In genomic region chr14:52551696-52552062, GRCh38 we compare ENCODE assay signal across 8 cellular contexts. TPM values are rescaled to one million over a fixed set of nuclear protein-coding genes. Genes with fewer than 3 reads are reported as not detected.
DNase-seq lines count a peak whose midpoint lies in the region; ATAC-seq, FAIRE-seq and TF ChIP-seq lines count a peak whose summit lies in the region.

No MANE protein-coding gene starts in this region.

- H3K27ac ChIP-seq in A549: peak overlapping the region in 1 of 2 experiments; percentile 69; a peak in 3 of 6 replicates
- H3K27ac ChIP-seq in right cardiac atrium (ENCODE audit: low read length): peak overlapping the region; percentile 80

- no peak for TF ChIP-seq EP300 in A549 (IDR thresholded peaks at IDR 0.05)

- H3K9ac ChIP-seq in adipocyte (ENCODE audit: low read length): peak overlapping the region; percentile 75

- peaks cover 5% of the 10 kb centered on the region; the same call in 2 of the 3 replicates for H3K4me1 ChIP-seq in A549
- peaks cover 13% of the 10 kb centered on the region for H3K4me1 ChIP-seq in adipocyte (ENCODE audit: control insufficient read depth, insufficient read depth, low read length)
- H3K4me1 ChIP-seq in right cardiac atrium (ENCODE audit: control insufficient read depth, insufficient read depth, low read length): no peaks in the 10 kb centered on the region

- no peak for TF ChIP-seq POLR2A in A549 (IDR thresholded peaks at IDR 0.05; ENCODE audit: low read length)

- intact Hi-C loops in right cardiac atrium (cut with DNase I): no loop called here

- CTCF ChIA-PET in A549 (lab: Yijun Ruan, JAX): interaction anchor here (0.6 to 2.2 kb wide), 5 partner anchors 9 to 122 kb away, joined by 3 to 8 read pairs (median 4); no protein-coding TSS in a partner anchor

- peak overlapping the region; percentile 81 for H3K4me2 ChIP-seq in A549

- WGBS in A549 (ENCODE audit: missing lambda C conversion rate): 19% methylated on average over 8 of the region's 8 CpGs
- WGBS in right cardiac atrium: under 1% methylated on average over 8 of the region's 8 CpGs

- ATAC-seq in A549 (peak; percentile 5 to 41; a peak in 4 of 6 replicates), right cardiac atrium (no peak), GM21423 (IDR thresholded peaks at IDR 0.05; ENCODE audit: unreplicated experiment) (no peak)

- H3K4me3 ChIP-seq in A549 (peak overlapping the region; percentile 62), adipocyte (ENCODE audit: low read length) (peak overlapping the region; percentile 82), right cardiac atrium (ENCODE audit: low read length) (peak overlapping the region; percentile 62)

- no peaks in the 10 kb centered on the region for H3K27me3 ChIP-seq in adipocyte (replicated peaks; ENCODE audit: control insufficient read depth, insufficient read depth, low read length)
- H3K27me3 ChIP-seq in right cardiac atrium (ENCODE audit: control insufficient read depth, insufficient read depth): no peaks in the 10 kb centered on the region

- DNase-seq in A549 (ENCODE audit: low read depth in 1 of 2, low spot score in 1 of 2) (peak in 1 of 2 experiments; percentile 30), GM10266 (ENCODE audit: extremely low spot score) (peak; percentile 24), NCI-H2171 (lab: John Stamatoyannopoulos, UW) (peak; percentile 54), adipocyte (ENCODE audit: low read depth) (peak; percentile 63), right cardiac atrium (no peak), renal cortical epithelial cell (ENCODE audit: low read depth) (peak; percentile 54)
- DNase-seq in activated CD8-positive, alpha-beta memory T cell treated with anti-CD3 and anti-CD28 coated beads for 24 hours: no peak

- POLR2A ChIA-PET in A549 (lab: Yijun Ruan, JAX): interaction anchor here (1.0 to 1.5 kb wide), 2 partner anchors 11 to 144 kb away, joined by 7 to 8 read pairs; partner anchors contain the start of gene ERO1A

- H3K9me3 ChIP-seq in A549 (no peaks in the 10 kb centered on the region), adipocyte (ENCODE audit: control insufficient read depth, low read length) (no peaks in the 10 kb centered on the region), right cardiac atrium (ENCODE audit: control insufficient read depth, low read length) (no peaks in the 10 kb centered on the region)

- peak; percentile 47 for TF ChIP-seq CTCF in A549 (IDR thresholded peaks at IDR 0.05)
- TF ChIP-seq CTCF in GM10266 (IDR thresholded peaks at IDR 0.05; ENCODE audit: control insufficient read depth, insufficient read depth, low read depth, missing control alignments): peak; percentile 39

- FAIRE-seq in A549 (lab: Jason Lieb, UNC): no peak

- no peaks in the 10 kb centered on the region for H3K36me3 ChIP-seq in adipocyte (ENCODE audit: control insufficient read depth, insufficient read depth, low read length, severe bottlenecking)

- TF ChIP-seq RAD21 in A549 (conservative IDR thresholded peaks at IDR 0.05 in 1 of 2, IDR thresholded peaks at IDR 0.05 in 1 of 2): no peak

TF ChIP-seq in A549, 52 proteins besides CTCF, POLR2A, EP300 and RAD21:
- TF ChIP-seq TFCP2L1 (CRISPR knock-in tag; IDR thresholded peaks at IDR 0.05) (no peak), CHD2 (IDR thresholded peaks at IDR 0.05; ENCODE audit: low read length, partially characterized antibody) (no peak), KDM1A (IDR thresholded peaks at IDR 0.05; ENCODE audit: low read depth) (no peak), RNF2 (IDR thresholded peaks at IDR 0.05; ENCODE audit: borderline replicate concordance, low read depth) (no peak), FOSL2 (IDR thresholded peaks at IDR 0.05) (no peak), FOSL2 (CRISPR knock-in tag; IDR thresholded peaks at IDR 0.05) (no peak), E2F6 (IDR thresholded peaks at IDR 0.05; ENCODE audit: borderline replicate concordance, low read depth) (no peak), FOSB (CRISPR knock-in tag; IDR thresholded peaks at IDR 0.05) (no peak), RCOR1 (IDR thresholded peaks at IDR 0.05; ENCODE audit: low read depth, low read length) (no peak), RARB (CRISPR knock-in tag; IDR thresholded peaks at IDR 0.05) (no peak), HDAC2 (IDR thresholded peaks at IDR 0.05) (no peak), GATA3 (IDR thresholded peaks at IDR 0.05; ENCODE audit: borderline replicate concordance) (no peak), ATOH8 (CRISPR knock-in tag; IDR thresholded peaks at IDR 0.05; ENCODE audit: low read depth) (no peak), BHLHE40 (IDR thresholded peaks at IDR 0.05; ENCODE audit: low read depth, low read length) (no peak)
TF ChIP-seq in A549: peak in this region for 0.

RNA-seq across cellular contexts. Expression of gene TXNDC16, which starts 0.6 kb away (rescaled TPM):
- 2.2 and 3.0 TPM in 2 replicates for polyA plus RNA-seq in A549 (2011; rRNA removed)
- polyA plus RNA-seq in A549 (2012; cell fraction: cytosol; rRNA removed): 0.36 and 0.39 TPM in 2 replicates
- 0.34 and 0.54 TPM in 2 replicates for polyA plus RNA-seq in A549 (2012; cell fraction: nucleus; rRNA removed)
- polyA plus RNA-seq in A549 (2017; fragmentation: RNase III; extraction: RNeasy Plus Mini Kit Qiagen cat#74134 plus additional on column Dnase treatment): 1.1 to 1.4 TPM (median 1.2 TPM) in 3 replicates
- polyA minus RNA-seq in A549 (2011; rRNA and poly(A)+ RNA removed): 1.0 and 1.9 TPM in 2 replicates
- total RNA-seq in right cardiac atrium: 1 to 10 TPM; 4.1 to 7.6 (median 6.8) TPM
- polyA plus RNA-seq in right cardiac atrium: 2.6 TPM
- 2.4 and 5.5 TPM in 2 replicates for total RNA-seq in renal cortical epithelial cell

RNA-seq across cellular contexts. Expression of gene GPR137C, which starts 1.0 kb away (rescaled TPM):
- polyA plus RNA-seq in A549 (2011; rRNA removed): 0.19 and 0.21 TPM in 2 replicates
- 0.04 TPM in 2 replicates for polyA plus RNA-seq in A549 (2012; cell fraction: cytosol; rRNA removed)
- 0.02 TPM in 2 replicates for polyA plus RNA-seq in A549 (2012; cell fraction: nucleus; rRNA removed)
- 0.14 to 0.27 TPM (median 0.22 TPM) in 3 replicates for polyA plus RNA-seq in A549 (2017; fragmentation: RNase III; extraction: RNeasy Plus Mini Kit Qiagen cat#74134 plus additional on column Dnase treatment)
- polyA minus RNA-seq in A549 (2011; rRNA and poly(A)+ RNA removed): 0.29 and 0.41 TPM in 2 replicates
- 1 to 10 TPM in 2 of 4 donors, under 1 TPM in 2; 0.56 to 1.4 (median 0.89) TPM for total RNA-seq in right cardiac atrium
- 0.68 TPM for polyA plus RNA-seq in right cardiac atrium
- 0.35 and 2.6 TPM in 2 replicates for total RNA-seq in renal cortical epithelial cell

Comparison
In these comparisons a context has a peak if more than half of its experiments do, and no peak if none do; other contexts are left out.
1. ATAC-seq: peak in A549 (2 of 2); none in right cardiac atrium (0 of 2) and GM21423 (single experiment).
2. DNase-seq: peak in GM10266 (single experiment), NCI-H2171 (single experiment), adipocyte (single experiment) and renal cortical epithelial cell (single experiment); none in right cardiac atrium (0 of 3) and activated CD8-positive, alpha-beta memory T cell treated with anti-CD3 and anti-CD28 coated beads for 24 hours (single experiment).
3. Peak in every context shown above with its lines, with median percentiles within 50 percentile points of each other: H3K4me3 ChIP-seq.